In the genomic region with DNA sequence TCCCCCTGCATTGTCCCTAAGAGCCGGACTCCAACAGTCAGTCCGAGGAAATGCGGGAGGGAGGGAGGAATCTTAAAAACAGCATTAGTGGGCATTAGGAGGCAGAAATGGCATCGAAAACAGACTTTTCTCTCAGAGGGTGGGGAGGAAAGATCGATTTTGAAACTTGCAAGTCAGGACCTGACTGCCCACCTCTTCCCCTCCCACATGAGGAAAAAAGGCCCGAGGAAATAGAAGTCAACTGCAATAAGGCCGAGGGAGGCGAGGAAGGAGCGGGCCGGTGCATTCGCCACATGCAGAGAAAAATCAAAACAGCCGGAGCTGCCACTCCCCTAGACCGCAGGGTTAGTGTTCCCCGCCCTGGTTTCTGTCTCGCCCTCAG, we compare ENCODE assay signal across 10 cellular contexts. TPM values are rescaled to one million over a fixed set of nuclear protein-coding genes. Genes with fewer than 3 reads are reported as not detected.
DNase-seq lines count a peak whose midpoint lies in the region; ATAC-seq and TF ChIP-seq lines count a peak whose summit lies in the region.
"Had no signal": no experiment of that assay in that cellular context is flagged by ENCODE, and none has a peak within 500 bp of the region (broad histone marks: within the 10 kb centered on the region; RNA-seq: fewer than 3 reads in every experiment).

No MANE protein-coding gene starts in this region.

- no peaks in the 10 kb centered on the region for H3K36me3 ChIP-seq in left ventricle myocardium inferior
- H3K36me3 ChIP-seq in naive thymus-derived CD4-positive, alpha-beta T cell (ENCODE audit: control insufficient read depth in 2 of 3, insufficient read depth in 3 of 3, low read length in 3 of 3), result no peaks in the 10 kb centered on the region
- no peaks in the 10 kb centered on the region for H3K36me3 ChIP-seq in upper lobe of left lung
- H3K36me3 ChIP-seq: SJSA1 had no signal

- H3K27me3 ChIP-seq in left ventricle myocardium inferior (ENCODE audit: low read depth) (peaks cover 100% of the 10 kb centered on the region), upper lobe of left lung (peaks cover 8 to 97% (median 74%) of the 10 kb centered on the region in 4 donors)
- H3K27me3 ChIP-seq in naive thymus-derived CD4-positive, alpha-beta T cell (ENCODE audit: control insufficient read depth in 2 of 2, insufficient read depth in 2 of 2, low read length in 2 of 2), result peaks cover 14 to 60% of the 10 kb centered on the region in 2 donors

- ATAC-seq in left ventricle myocardium superior (no peak), upper lobe of left lung (ENCODE audit: low FRiP score in 2 of 2) (no peak)
- ATAC-seq in naive thymus-derived CD4-positive, alpha-beta T cell, result no peak

- no peak for TF ChIP-seq EP300 in upper lobe of left lung (IDR thresholded peaks at IDR 0.05)

- TF ChIP-seq POLR2A in upper lobe of left lung (IDR thresholded peaks at IDR 0.05), result no peak

- H3K27me3 Mint-ChIP-seq in activated naive CD8-positive, alpha-beta T cell treated with anti-CD3 and anti-CD28 coated beads for 36 hours, result peaks cover 87% of the 10 kb centered on the region
- H3K27me3 Mint-ChIP-seq in naive thymus-derived CD4-positive, alpha-beta T cell, result peaks cover 64 to 78% (median 73%) of the 10 kb centered on the region in 5 donors

- POLR2A ChIA-PET in naive thymus-derived CD4-positive, alpha-beta T cell (lab: Charles Lee), result no interaction called here

- H3K27ac Mint-ChIP-seq in activated naive CD8-positive, alpha-beta T cell treated with anti-CD3 and anti-CD28 coated beads for 36 hours, result no peak overlapping the region
- H3K27ac Mint-ChIP-seq in naive thymus-derived CD4-positive, alpha-beta T cell, result peak overlapping the region in 1 of 9 donors; percentile 82

- intact Hi-C loops in left ventricle myocardium inferior (cut with micrococcal nuclease) (no loop called here), left ventricle myocardium superior (cut with micrococcal nuclease) (no loop called here)
- intact Hi-C loops in naive thymus-derived CD4-positive, alpha-beta T cell (cut with micrococcal nuclease), result loop anchor here (2.0 to 10.0 kb wide), 6 partner anchors 88 to 572 kb away; a partner anchor contains a TSS

- H3K27ac ChIP-seq in left ventricle myocardium inferior (replicated peaks), result no peak overlapping the region
- no peak overlapping the region for H3K27ac ChIP-seq in naive thymus-derived CD4-positive, alpha-beta T cell (ENCODE audit: low read depth, low read length)
- H3K27ac ChIP-seq in upper lobe of left lung, result no peak overlapping the region
- H3K27ac ChIP-seq: SJSA1 had no signal

- H3K4me3 Mint-ChIP-seq in activated naive CD8-positive, alpha-beta T cell treated with anti-CD3 and anti-CD28 coated beads for 36 hours, result peak overlapping the region; percentile 59
- peak overlapping the region; percentile 55 to 87 (median 80) for H3K4me3 Mint-ChIP-seq in naive thymus-derived CD4-positive, alpha-beta T cell

- DNase-seq in left ventricle myocardium inferior (no peak), left ventricle myocardium superior (no peak), upper lobe of left lung (no peak), T-helper 9 cell (no peak), foreskin fibroblast (no peak), DMS114 treated with DMSO at 0.1 percent for 48 hours (lab: John Stamatoyannopoulos, UW; ENCODE audit: unreplicated experiment) (no peak)
- DNase-seq in activated naive CD8-positive, alpha-beta T cell treated with anti-CD3 and anti-CD28 coated beads for 36 hours, result no peak
- DNase-seq in naive thymus-derived CD4-positive, alpha-beta T cell, result no peak

- no peaks in the 10 kb centered on the region for H3K9me3 Mint-ChIP-seq in activated naive CD8-positive, alpha-beta T cell treated with anti-CD3 and anti-CD28 coated beads for 36 hours
- H3K9me3 Mint-ChIP-seq in naive thymus-derived CD4-positive, alpha-beta T cell, result peaks cover 0 to 3% (median 0%) of the 10 kb centered on the region in 11 donors

- WGBS in upper lobe of left lung, 2 donors, result 15% methylated on average over 15 of the region's 15 CpGs

- CTCF ChIA-PET in naive thymus-derived CD4-positive, alpha-beta T cell (lab: Charles Lee), result no interaction called here

- TF ChIP-seq CTCF in left ventricle myocardium inferior (IDR thresholded peaks at IDR 0.05; ENCODE audit: borderline replicate concordance), result no peak
- TF ChIP-seq CTCF in upper lobe of left lung (IDR thresholded peaks at IDR 0.05), result no peak
- TF ChIP-seq CTCF in foreskin fibroblast (IDR thresholded peaks at IDR 0.05; ENCODE audit: low read depth, low read length), result no peak

- peaks cover 31% of the 10 kb centered on the region for H3K4me1 Mint-ChIP-seq in activated naive CD8-positive, alpha-beta T cell treated with anti-CD3 and anti-CD28 coated beads for 36 hours
- H3K4me1 Mint-ChIP-seq in naive thymus-derived CD4-positive, alpha-beta T cell, result peaks cover 31 to 62% (median 40%) of the 10 kb centered on the region in 7 donors

- H3K9me3 ChIP-seq in left ventricle myocardium inferior (replicated peaks) (no peaks in the 10 kb centered on the region), upper lobe of left lung (peaks cover 0 to 4% (median 0%) of the 10 kb centered on the region in 4 donors)
- no peaks in the 10 kb centered on the region for H3K9me3 ChIP-seq in naive thymus-derived CD4-positive, alpha-beta T cell (ENCODE audit: control insufficient read depth in 2 of 3, low read length in 3 of 3)

- H3K4me3 ChIP-seq in left ventricle myocardium inferior, result peak overlapping the region; percentile 54
- H3K4me3 ChIP-seq in naive thymus-derived CD4-positive, alpha-beta T cell (ENCODE audit: low read length), result peak overlapping the region; percentile 27
- H3K4me3 ChIP-seq in upper lobe of left lung, result peak overlapping the region in 3 of 4 donors; percentile 15 to 31 (median 28)
- no peak overlapping the region for H3K4me3 ChIP-seq in foreskin fibroblast (ENCODE audit: low read depth in 1 of 2, low read length in 2 of 2)
- H3K4me3 ChIP-seq: SJSA1 had no signal

- peaks cover 2% of the 10 kb centered on the region for H3K36me3 Mint-ChIP-seq in activated naive CD8-positive, alpha-beta T cell treated with anti-CD3 and anti-CD28 coated beads for 36 hours
- peaks cover 0 to 5% (median 0%) of the 10 kb centered on the region in 5 donors for H3K36me3 Mint-ChIP-seq in naive thymus-derived CD4-positive, alpha-beta T cell

- H3K4me1 ChIP-seq in left ventricle myocardium inferior (peaks cover 81% of the 10 kb centered on the region), upper lobe of left lung (peaks cover 67 to 81% (median 68%) of the 10 kb centered on the region in 4 donors)
- peaks cover 33 to 61% of the 10 kb centered on the region in 2 donors for H3K4me1 ChIP-seq in naive thymus-derived CD4-positive, alpha-beta T cell (ENCODE audit: control insufficient read depth in 2 of 2, insufficient read depth in 2 of 2, low read length in 2 of 2)

RNA-seq across cellular contexts. Expression of a gene that starts 2.8 kb away (rescaled TPM):
- total RNA-seq in left ventricle myocardium inferior (not detected), left ventricle myocardium superior (not detected), upper lobe of left lung (under 1 TPM in 2 of 6 donors, not detected in 4; 0.11 to 0.20 TPM)
- total RNA-seq in activated naive CD8-positive, alpha-beta T cell treated with anti-CD3 and anti-CD28 coated beads for 36 hours, result not detected
- not detected for total RNA-seq in naive thymus-derived CD4-positive, alpha-beta T cell
- polyA plus RNA-seq in naive thymus-derived CD4-positive, alpha-beta T cell, result not detected
- total RNA-seq: SJSA1 had no signal
- polyA plus RNA-seq: BJ had no signal

Comparison
In these comparisons a context has a peak if more than half of its experiments do, and no peak if none do; other contexts are left out.
1. H3K4me3 ChIP-seq: peak in left ventricle myocardium inferior (single experiment), naive thymus-derived CD4-positive, alpha-beta T cell (single experiment) and upper lobe of left lung (3 of 4); none in foreskin fibroblast (0 of 2).
2. intact Hi-C loops: an anchor here in naive thymus-derived CD4-positive, alpha-beta T cell (2.0 to 10.0 kb wide); none called in left ventricle myocardium inferior and left ventricle myocardium superior.